16 cellular contexts compared by ENCODE assay signal in the genomic region with DNA sequence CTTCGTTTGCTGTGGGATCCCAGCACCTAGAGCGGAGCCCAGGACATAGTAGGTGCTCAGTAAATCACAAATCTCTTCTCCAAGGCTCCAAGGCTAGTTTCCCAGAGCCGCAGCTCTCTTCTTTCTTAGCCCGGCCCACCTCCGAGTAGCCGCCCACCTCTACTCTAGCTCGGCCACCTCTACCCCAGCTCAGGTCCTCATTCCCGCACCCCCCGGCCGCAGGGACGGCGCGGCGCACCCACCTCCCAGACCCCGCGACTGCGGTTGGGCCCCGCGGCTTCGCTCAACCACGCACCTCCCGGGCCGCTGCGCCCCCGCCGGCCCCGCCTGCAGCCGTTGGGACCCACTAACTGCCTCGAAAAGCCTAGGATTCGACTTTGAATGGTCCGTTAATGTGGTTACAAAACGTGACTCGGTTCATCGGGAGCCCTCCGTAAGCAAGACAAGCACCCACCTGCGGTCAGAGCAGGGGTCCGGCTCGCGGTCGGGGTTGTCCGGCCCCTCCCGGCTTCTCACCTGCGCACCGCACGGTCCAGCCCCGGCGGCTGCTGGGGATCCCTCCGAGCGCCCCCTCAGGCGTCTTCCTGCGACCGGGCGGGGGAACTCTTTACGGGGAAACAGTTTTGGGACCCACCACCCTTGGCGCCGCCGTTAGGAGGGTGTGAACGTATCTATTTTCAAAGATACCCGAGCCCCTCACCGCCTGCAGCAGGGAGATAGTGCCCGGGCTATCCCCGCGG. TPM values are rescaled to one million over a fixed set of nuclear protein-coding genes. Genes with fewer than 3 reads are reported as not detected.
DNase-seq lines count a peak whose midpoint lies in the region; ATAC-seq and TF ChIP-seq lines count a peak whose summit lies in the region.
"Had no signal": no experiment of that assay in that cellular context is flagged by ENCODE, and none has a peak within 500 bp of the region (broad histone marks: within the 10 kb centered on the region; RNA-seq: fewer than 3 reads in every experiment).

A gene (minus strand): TSS at position 351 of the 740 bp plus-strand sequence. CDS start 3,035 bp downstream, outside the sequence.

- POLR2A ChIA-PET in BJ (lab: Charles Lee) = no interaction called here

- no peaks in the 10 kb centered on the region for H3K9me3 Mint-ChIP-seq in activated T-helper 17 cell treated with anti-CD3 and anti-CD28 coated beads, Interleukin-2, amount 50 U/mL, for 72 hours

- no peak for DNase-seq in BJ (ENCODE audit: low read depth)
- DNase-seq in esophagus muscularis mucosa (ENCODE audit: extremely low spot score) = no peak
- DNase-seq in osteoblast (ENCODE audit: insufficient read length, low spot score, missing footprints) = peak; percentile 69
- no peak for DNase-seq in NCI-H1417 (lab: John Stamatoyannopoulos, UW)
- DNase-seq in effector CD4-positive, alpha-beta T cell = no peak
- DNase-seq: activated CD8-positive, alpha-beta memory T cell treated with anti-CD3 and anti-CD28 coated beads, Interleukin-2, amount 50 U/mL, for 48 hours; amygdala; CD4-positive, CD25-positive, alpha-beta regulatory T cell; NCI-H1048; NCI-H226; stimulated activated CD4-positive, alpha-beta T cell treated with anti-CD3 and anti-CD28 coated beads, Interleukin-4, amount 100 ng/mL, for 1 hour; stimulated activated naive CD4-positive, alpha-beta T cell had no signal

- no peaks in the 10 kb centered on the region for H3K79me2 ChIP-seq in osteoblast (ENCODE audit: insufficient read depth, low read length)

- TF ChIP-seq POLR2A in esophagus muscularis mucosa (IDR thresholded peaks at IDR 0.05; ENCODE audit: low read depth) = no peak

- no peaks in the 10 kb centered on the region for H3K9me3 ChIP-seq in HUES48 (ENCODE audit: control insufficient read depth, insufficient read depth, low read length)
- H3K9me3 ChIP-seq in esophagus muscularis mucosa = no peaks in the 10 kb centered on the region
- H3K9me3 ChIP-seq in osteoblast (ENCODE audit: low read depth, low read length) = no peaks in the 10 kb centered on the region
- H3K9me3 ChIP-seq: prostate gland had no signal

- CTCF ChIA-PET in BJ (lab: Yijun Ruan, JAX) = interaction anchor here (0.6 to 0.7 kb wide), 2 partner anchors 8 to 18 kb away, joined by 3 read pairs; no protein-coding TSS in a partner anchor

- H2AFZ ChIP-seq in osteoblast (ENCODE audit: low read length) = peak within 1 kb of the TSS; percentile 47

- H3K27ac ChIP-seq in HUES48 (ENCODE audit: low read depth, low read length) (no peak within 1 kb of the TSS), esophagus muscularis mucosa (replicated peaks in 1 of 4) (no peak within 1 kb of the TSS), osteoblast (ENCODE audit: low read depth, low read length) (no peak within 1 kb of the TSS)
- H3K27ac ChIP-seq: prostate gland had no signal

- H3K36me3 ChIP-seq in BJ (ENCODE audit: control insufficient read depth, insufficient read depth, low read length) (no peaks in the 10 kb centered on the region), HUES48 (ENCODE audit: control insufficient read depth, insufficient read depth, low read length) (no peaks in the 10 kb centered on the region), esophagus muscularis mucosa (no peaks in the 10 kb centered on the region), osteoblast (ENCODE audit: insufficient read depth, low read length) (no peaks in the 10 kb centered on the region)
- H3K36me3 ChIP-seq: prostate gland had no signal

- no peaks in the 10 kb centered on the region for H3K36me3 Mint-ChIP-seq in activated T-helper 17 cell treated with anti-CD3 and anti-CD28 coated beads, Interleukin-2, amount 50 U/mL, for 72 hours (ENCODE audit: low read depth)

- H3K4me3 ChIP-seq in BJ (ENCODE audit: low read depth, low read length) = peak within 1 kb of the TSS; percentile 10
- peak within 1 kb of the TSS; percentile 35; the same call in 1 of the 2 replicates for H3K4me3 ChIP-seq in HUES48 (ENCODE audit: low read depth, low read length)
- peak within 1 kb of the TSS; percentile 33 to 45 (median 34) for H3K4me3 ChIP-seq in esophagus muscularis mucosa
- H3K4me3 ChIP-seq in osteoblast (ENCODE audit: insufficient read depth, low read length) = peak within 1 kb of the TSS; percentile 61
- H3K4me3 ChIP-seq: prostate gland had no signal

- no peaks in the 10 kb centered on the region for H3K4me1 Mint-ChIP-seq in activated T-helper 17 cell treated with anti-CD3 and anti-CD28 coated beads, Interleukin-2, amount 50 U/mL, for 72 hours

- H3K4me3 Mint-ChIP-seq in activated T-helper 17 cell treated with anti-CD3 and anti-CD28 coated beads, Interleukin-2, amount 50 U/mL, for 72 hours = no peak within 1 kb of the TSS

- no peak for ATAC-seq in activated T-helper 17 cell treated with anti-CD3 and anti-CD28 coated beads, Interleukin-2, amount 50 U/mL, for 72 hours (replicated peaks)

- peak within 1 kb of the TSS; percentile 68 for H3K4me2 ChIP-seq in osteoblast (ENCODE audit: insufficient read depth, low read length)

- intact Hi-C loops in esophagus muscularis mucosa (cut with DNase I) = no loop called here

- H3K27ac Mint-ChIP-seq in activated T-helper 17 cell treated with anti-CD3 and anti-CD28 coated beads, Interleukin-2, amount 50 U/mL, for 72 hours = no peak within 1 kb of the TSS

- WGBS in esophagus muscularis mucosa = 11% methylated on average over 28 of the region's 63 CpGs

- H3K27me3 Mint-ChIP-seq in activated T-helper 17 cell treated with anti-CD3 and anti-CD28 coated beads, Interleukin-2, amount 50 U/mL, for 72 hours = peaks cover 28% of the 10 kb centered on the region

- no peaks in the 10 kb centered on the region for H4K20me1 ChIP-seq in osteoblast (ENCODE audit: insufficient read depth, low read length)

- H3K4me1 ChIP-seq in HUES48 (ENCODE audit: control insufficient read depth, insufficient read depth, low read length) = no peaks in the 10 kb centered on the region
- H3K4me1 ChIP-seq in esophagus muscularis mucosa = peaks cover 5 to 10% (median 8%) of the 10 kb centered on the region in 4 donors
- peaks cover 4% of the 10 kb centered on the region for H3K4me1 ChIP-seq in osteoblast (ENCODE audit: insufficient read depth, low read length)
- H3K4me1 ChIP-seq: prostate gland had no signal

- TF ChIP-seq EP300 in esophagus muscularis mucosa (IDR thresholded peaks at IDR 0.05) = no peak

- peaks cover 5% of the 10 kb centered on the region for H3K27me3 ChIP-seq in BJ (ENCODE audit: control insufficient read depth, insufficient read depth, low read length)
- H3K27me3 ChIP-seq in HUES48 (ENCODE audit: control insufficient read depth, insufficient read depth, low read length) = no peaks in the 10 kb centered on the region
- H3K27me3 ChIP-seq in esophagus muscularis mucosa = peaks cover 0 to 31% (median 5%) of the 10 kb centered on the region in 4 donors
- peaks cover 18% of the 10 kb centered on the region for H3K27me3 ChIP-seq in osteoblast (ENCODE audit: insufficient read depth, low read length)

- H3K9ac ChIP-seq in HUES48 (ENCODE audit: low read depth, low read length) = no peak within 1 kb of the TSS

- TF ChIP-seq CTCF in BJ (IDR thresholded peaks at IDR 0.05; ENCODE audit: insufficient read depth, low read depth, low read length) = no peak
- no peak for TF ChIP-seq CTCF in esophagus muscularis mucosa (IDR thresholded peaks at IDR 0.05)
- no peak for TF ChIP-seq CTCF in osteoblast (IDR thresholded peaks at IDR 0.05; ENCODE audit: extremely low read depth, low read depth, low read length)

RNA-seq across cellular contexts. Expression of the gene that starts here (rescaled TPM):
- polyA plus RNA-seq in BJ (2011; rRNA removed) = not detected in 2 replicates
- not detected in 2 replicates for polyA minus RNA-seq in BJ (2011; rRNA and poly(A)+ RNA removed)
- total RNA-seq in esophagus muscularis mucosa = 1 to 10 TPM in 1 of 4 donors, under 1 TPM in 2, not detected in 1; 0.29 to 3.1 (median 0.39) TPM
- under 0.01 TPM in 1 of 2 replicates, not detected in the other for total RNA-seq in osteoblast
- total RNA-seq in activated T-helper 17 cell treated with anti-CD3 and anti-CD28 coated beads, Interleukin-2, amount 50 U/mL, for 72 hours = 1 to 10 TPM in 1 of 2 donors, under 1 TPM in 1; 0.58 to 2.3 TPM
- total RNA-seq: HT1080 had no signal

Comparison
In these comparisons a context has a peak if more than half of its experiments do, and no peak if none do; other contexts are left out.
1. Peak in DNase-seq, H3K4me3 ChIP-seq and H3K4me2 ChIP-seq in osteoblast; RNA of the gene not detected or under 1 TPM.
2. H3K4me3 ChIP-seq: peak in every context shown above with its lines; median percentile 61 in osteoblast; 35 in HUES48; 34 in esophagus muscularis mucosa; 10 in BJ.